Comparison of ENCODE assay signal across 23 cellular contexts in the genomic region with DNA sequence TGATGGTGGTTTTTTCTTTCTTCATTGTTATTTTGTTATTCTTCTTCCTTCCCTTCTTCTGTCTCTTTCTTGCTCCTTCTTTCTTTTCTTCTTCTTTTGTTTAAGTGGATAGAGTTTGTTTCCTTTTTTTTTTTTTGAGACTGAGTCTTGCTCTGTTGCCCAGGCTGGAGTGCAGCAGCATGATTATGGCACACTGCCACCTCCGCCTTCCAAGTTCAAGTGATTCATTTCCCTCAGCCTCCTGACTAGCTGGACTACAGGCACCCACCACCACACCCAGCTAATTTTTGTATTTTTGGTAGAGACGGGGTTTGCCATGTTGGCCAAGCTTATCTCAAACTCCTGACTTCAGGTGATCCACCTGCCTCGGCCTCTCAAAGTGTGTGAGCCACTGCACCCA. TPM values are rescaled to one million over a fixed set of nuclear protein-coding genes. Genes with fewer than 3 reads are reported as not detected.
A peak's percentile ranks its signal among the peaks of the same experiment; 100 is the strongest.
DNase-seq lines count a peak whose midpoint lies in the region; ATAC-seq, FAIRE-seq and TF ChIP-seq lines count a peak whose summit lies in the region.
"Had no signal": no experiment of that assay in that cellular context is flagged by ENCODE, and none has a peak within 500 bp of the region (broad histone marks: within the 10 kb centered on the region; RNA-seq: fewer than 3 reads in every experiment).

No MANE protein-coding gene starts in this region.

- peaks cover 12% of the 10 kb centered on the region for H3K9me3 Mint-ChIP-seq in T-helper 2 cell treated with Interferon-gamma antibody and Interleukin-4, amounts not matched to agents 5 μg/mL and 100 μg/mL, for 36 hours
- H3K9me3 Mint-ChIP-seq: HFFc6, type B pancreatic cell had no signal

- intact Hi-C loops in pancreas (cut with DNase I), result no loop called here

- H3K9me3 ChIP-seq in pancreas, result no peaks in the 10 kb centered on the region

- TF ChIP-seq CTCF in fibroblast of the aortic adventitia (IDR thresholded peaks at IDR 0.05; ENCODE audit: insufficient read depth, low read length) (no peak), pancreas (IDR thresholded peaks at IDR 0.05) (no peak)

- H3K4me1 ChIP-seq in pancreas, result no peaks in the 10 kb centered on the region

- H3K27me3 Mint-ChIP-seq in T-helper 2 cell treated with Interferon-gamma antibody and Interleukin-4, amounts not matched to agents 5 μg/mL and 100 μg/mL, for 36 hours (ENCODE audit: low read depth), result no peaks in the 10 kb centered on the region
- H3K27me3 Mint-ChIP-seq: activated naive CD8-positive, alpha-beta T cell treated with anti-CD3 and anti-CD28 coated beads for 36 hours; CD4-positive, alpha-beta memory T cell; type B pancreatic cell had no signal

- H3K27me3 ChIP-seq in pancreas, result no peaks in the 10 kb centered on the region

- FAIRE-seq in pancreas (lab: Jason Lieb, UNC) (no peak), GM12892 (lab: Jason Lieb, UNC) (no peak)
- FAIRE-seq: frontal cortex, keratinocyte had no signal

- H3K4me3 ChIP-seq in fibroblast of the aortic adventitia (ENCODE audit: low read depth, low read length) (no peak overlapping the region), pancreas (no peak overlapping the region)
- H3K4me3 ChIP-seq: coronary artery had no signal

- peak overlapping the region; percentile 47 for H3K27ac Mint-ChIP-seq in T-helper 2 cell treated with Interferon-gamma antibody and Interleukin-4, amounts not matched to agents 5 μg/mL and 100 μg/mL, for 36 hours
- H3K27ac Mint-ChIP-seq: activated naive CD8-positive, alpha-beta T cell treated with anti-CD3 and anti-CD28 coated beads for 36 hours; HFFc6; type B pancreatic cell had no signal

- H3K36me3 ChIP-seq in pancreas, result peaks cover 0 to 26% (median 0%) of the 10 kb centered on the region in 3 donors

- ATAC-seq in GM19328 (IDR thresholded peaks at IDR 0.05; ENCODE audit: unreplicated experiment), result no peak
- ATAC-seq in pancreas, result no peak

- DNase-seq in T-helper 2 cell treated with Interferon-gamma antibody and Interleukin-4, amounts not matched to agents 5 μg/mL and 100 μg/mL, for 36 hours (ENCODE audit: low spot score), result no peak
- no peak for DNase-seq in T-helper 2 cell
- peak; percentile 22 for DNase-seq in ELR (ENCODE audit: low read depth)
- peak; percentile 9 for DNase-seq in amniotic epithelial cell (ENCODE audit: low read depth)
- peak; percentile 35 for DNase-seq in fibroblast of the aortic adventitia (ENCODE audit: low read depth)
- DNase-seq in pancreas, result no peak
- no peak for DNase-seq in GM12892 (ENCODE audit: insufficient read length)
- DNase-seq: activated naive CD8-positive, alpha-beta T cell treated with anti-CD3 and anti-CD28 coated beads for 36 hours; activated T-cell treated with anti-CD3 and anti-CD28 coated beads, Interleukin-2, amount 50 U/mL, for 48 hours; CD4-positive, alpha-beta memory T cell; DMS153; HFFc6; KG1; mammary epithelial cell; NCI-H2029; NCI-H2227 treated with DMSO at 0.1 percent for 48 hours; stimulated activated CD4-positive, alpha-beta T cell treated with anti-CD3 and anti-CD28 coated beads, Interleukin-12 subunit alpha, Interleukin-12 subunit beta, amount 100 ng/mL, for 4 hours had no signal

- TF ChIP-seq POLR2A in GM12892 (IDR thresholded peaks at IDR 0.05; ENCODE audit: low read depth, low read length), result no peak

- peaks cover 78% of the 10 kb centered on the region for H3K36me3 Mint-ChIP-seq in T-helper 2 cell treated with Interferon-gamma antibody and Interleukin-4, amounts not matched to agents 5 μg/mL and 100 μg/mL, for 36 hours (ENCODE audit: low read depth)

- peaks cover 46% of the 10 kb centered on the region for H3K4me1 Mint-ChIP-seq in T-helper 2 cell treated with Interferon-gamma antibody and Interleukin-4, amounts not matched to agents 5 μg/mL and 100 μg/mL, for 36 hours (ENCODE audit: low read depth)
- H3K4me1 Mint-ChIP-seq: activated naive CD8-positive, alpha-beta T cell treated with anti-CD3 and anti-CD28 coated beads for 36 hours had no signal

- WGBS in pancreas, 2 donors, result 96 to 98% methylated on average over 3 of the region's 3 CpGs

- H3K4me3 Mint-ChIP-seq in T-helper 2 cell treated with Interferon-gamma antibody and Interleukin-4, amounts not matched to agents 5 μg/mL and 100 μg/mL, for 36 hours, result no peak overlapping the region
- H3K4me3 Mint-ChIP-seq: activated naive CD8-positive, alpha-beta T cell treated with anti-CD3 and anti-CD28 coated beads for 36 hours; CD4-positive, alpha-beta memory T cell; HFFc6; type B pancreatic cell had no signal

- no peak overlapping the region for H3K27ac ChIP-seq in pancreas
- H3K27ac ChIP-seq: 22Rv1, coronary artery had no signal

RNA-seq across cellular contexts. Expression of a gene that starts 40.3 kb away (rescaled TPM):
- total RNA-seq in fibroblast of the aortic adventitia (ENCODE audit: low replicate concordance), result 13.2 and 19.2 TPM in 2 replicates
- total RNA-seq in pancreas, result 1 to 10 TPM; 3.1 to 9.1 (median 4.6) TPM
- polyA plus RNA-seq in pancreas, result 1 to 10 TPM; 1.7 to 3.0 TPM
- 12.2 TPM for polyA plus RNA-seq in GM12892 (2012; ENCODE audit: missing spikeins)

Comparison
In these comparisons a context has a peak if more than half of its experiments do, and no peak if none do; other contexts are left out.
1. DNase-seq: peak in ELR (single experiment), amniotic epithelial cell (single experiment) and fibroblast of the aortic adventitia (single experiment); none in T-helper 2 cell treated with Interferon-gamma antibody and Interleukin-4, amounts not matched to agents 5 μg/mL and 100 μg/mL, for 36 hours (single experiment), T-helper 2 cell (0 of 5), pancreas (0 of 6) and GM12892 (single experiment).